Comparison of ENCODE assay signal across 1 cellular context in the genomic region with DNA sequence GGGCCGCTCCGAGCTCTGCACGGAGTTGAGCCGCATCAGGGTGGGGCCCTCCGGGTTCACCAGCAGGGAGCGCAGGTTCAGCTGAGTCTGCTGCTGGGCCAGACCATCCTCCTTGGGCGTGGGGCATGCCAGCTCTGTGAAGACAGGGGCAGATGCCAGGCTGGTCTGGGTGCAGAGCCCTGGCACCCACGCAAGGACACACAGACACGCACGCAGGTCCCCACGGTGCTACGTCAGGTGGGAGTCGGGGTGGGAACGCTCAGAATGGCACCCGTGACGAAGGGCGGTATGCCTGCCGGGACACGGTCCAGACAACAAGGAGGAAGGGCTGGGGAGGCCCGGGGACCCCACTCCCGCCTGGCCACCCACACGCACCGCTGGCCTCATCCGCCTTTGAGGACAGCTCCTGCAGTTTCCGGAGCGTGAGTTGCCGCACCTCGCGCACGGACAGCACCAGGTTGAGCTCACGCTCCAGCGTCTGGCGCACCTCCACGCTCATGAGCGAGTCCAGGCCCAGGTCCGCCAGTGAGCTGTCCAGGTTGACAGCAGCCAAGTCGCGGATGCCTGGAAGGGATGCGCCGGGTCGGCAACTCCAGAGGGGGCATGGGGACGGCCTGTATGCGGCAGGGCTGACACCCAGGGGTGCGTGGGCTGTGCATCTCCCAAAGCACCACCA.
TF ChIP-seq lines count a peak whose summit lies in the region.

No MANE protein-coding gene starts in this region.

TF ChIP-seq in HepG2, 621 proteins besides CTCF, POLR2A, EP300 and RAD21 (continued from another document):
- TF ChIP-seq, protein P1, sequence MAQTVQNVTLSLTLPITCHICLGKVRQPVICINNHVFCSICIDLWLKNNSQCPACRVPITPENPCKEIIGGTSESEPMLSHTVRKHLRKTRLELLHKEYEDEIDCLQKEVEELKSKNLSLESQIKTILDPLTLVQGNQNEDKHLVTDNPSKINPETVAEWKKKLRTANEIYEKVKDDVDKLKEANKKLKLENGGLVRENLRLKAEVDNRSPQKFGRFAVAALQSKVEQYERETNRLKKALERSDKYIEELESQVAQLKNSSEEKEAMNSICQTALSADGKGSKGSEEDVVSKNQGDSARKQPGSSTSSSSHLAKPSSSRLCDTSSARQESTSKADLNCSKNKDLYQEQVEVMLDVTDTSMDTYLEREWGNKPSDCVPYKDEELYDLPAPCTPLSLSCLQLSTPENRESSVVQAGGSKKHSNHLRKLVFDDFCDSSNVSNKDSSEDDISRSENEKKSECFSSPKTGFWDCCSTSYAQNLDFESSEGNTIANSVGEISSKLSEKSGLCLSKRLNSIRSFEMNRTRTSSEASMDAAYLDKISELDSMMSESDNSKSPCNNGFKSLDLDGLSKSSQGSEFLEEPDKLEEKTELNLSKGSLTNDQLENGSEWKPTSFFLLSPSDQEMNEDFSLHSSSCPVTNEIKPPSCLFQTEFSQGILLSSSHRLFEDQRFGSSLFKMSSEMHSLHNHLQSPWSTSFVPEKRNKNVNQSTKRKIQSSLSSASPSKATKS (CRISPR knock-in tag; IDR thresholded peaks at IDR 0.05): no peak
- no peak for TF ChIP-seq KDM3A (CRISPR knock-in tag; IDR thresholded peaks at IDR 0.05; ENCODE audit: low read depth)
- TF ChIP-seq ZNF543 (CRISPR knock-in tag; IDR thresholded peaks at IDR 0.05): no peak
- no peak for TF ChIP-seq STAT5B (CRISPR knock-in tag; IDR thresholded peaks at IDR 0.05)
- TF ChIP-seq, protein P2, sequence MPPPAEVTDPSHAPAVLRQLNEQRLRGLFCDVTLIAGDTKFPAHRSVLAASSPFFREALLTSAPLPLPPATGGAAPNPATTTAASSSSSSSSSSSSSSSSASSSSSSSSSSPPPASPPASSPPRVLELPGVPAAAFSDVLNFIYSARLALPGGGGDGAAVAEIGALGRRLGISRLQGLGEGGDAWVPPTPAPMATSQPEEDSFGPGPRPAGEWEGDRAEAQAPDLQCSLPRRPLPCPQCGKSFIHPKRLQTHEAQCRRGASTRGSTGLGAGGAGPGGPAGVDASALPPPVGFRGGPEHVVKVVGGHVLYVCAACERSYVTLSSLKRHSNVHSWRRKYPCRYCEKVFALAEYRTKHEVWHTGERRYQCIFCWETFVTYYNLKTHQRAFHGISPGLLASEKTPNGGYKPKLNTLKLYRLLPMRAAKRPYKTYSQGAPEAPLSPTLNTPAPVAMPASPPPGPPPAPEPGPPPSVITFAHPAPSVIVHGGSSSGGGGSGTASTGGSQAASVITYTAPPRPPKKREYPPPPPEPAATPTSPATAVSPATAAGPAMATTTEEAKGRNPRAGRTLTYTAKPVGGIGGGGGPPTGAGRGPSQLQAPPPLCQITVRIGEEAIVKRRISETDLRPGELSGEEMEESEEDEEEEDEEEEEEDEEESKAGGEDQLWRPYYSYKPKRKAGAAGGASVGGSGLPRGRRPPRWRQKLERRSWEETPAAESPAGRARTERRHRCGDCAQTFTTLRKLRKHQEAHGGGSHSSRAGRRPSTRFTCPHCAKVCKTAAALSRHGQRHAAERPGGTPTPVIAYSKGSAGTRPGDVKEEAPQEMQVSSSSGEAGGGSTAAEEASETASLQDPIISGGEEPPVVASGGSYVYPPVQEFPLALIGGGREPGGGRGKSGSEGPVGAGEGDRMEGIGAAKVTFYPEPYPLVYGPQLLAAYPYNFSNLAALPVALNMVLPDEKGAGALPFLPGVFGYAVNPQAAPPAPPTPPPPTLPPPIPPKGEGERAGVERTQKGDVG (CRISPR knock-in tag; IDR thresholded peaks at IDR 0.05; ENCODE audit: borderline replicate concordance): peak; percentile 34; the same call in 1 of the 2 replicates
- TF ChIP-seq ZNF382 (CRISPR knock-in tag; IDR thresholded peaks at IDR 0.05; ENCODE audit: borderline replicate concordance): no peak
- TF ChIP-seq, protein P3, sequence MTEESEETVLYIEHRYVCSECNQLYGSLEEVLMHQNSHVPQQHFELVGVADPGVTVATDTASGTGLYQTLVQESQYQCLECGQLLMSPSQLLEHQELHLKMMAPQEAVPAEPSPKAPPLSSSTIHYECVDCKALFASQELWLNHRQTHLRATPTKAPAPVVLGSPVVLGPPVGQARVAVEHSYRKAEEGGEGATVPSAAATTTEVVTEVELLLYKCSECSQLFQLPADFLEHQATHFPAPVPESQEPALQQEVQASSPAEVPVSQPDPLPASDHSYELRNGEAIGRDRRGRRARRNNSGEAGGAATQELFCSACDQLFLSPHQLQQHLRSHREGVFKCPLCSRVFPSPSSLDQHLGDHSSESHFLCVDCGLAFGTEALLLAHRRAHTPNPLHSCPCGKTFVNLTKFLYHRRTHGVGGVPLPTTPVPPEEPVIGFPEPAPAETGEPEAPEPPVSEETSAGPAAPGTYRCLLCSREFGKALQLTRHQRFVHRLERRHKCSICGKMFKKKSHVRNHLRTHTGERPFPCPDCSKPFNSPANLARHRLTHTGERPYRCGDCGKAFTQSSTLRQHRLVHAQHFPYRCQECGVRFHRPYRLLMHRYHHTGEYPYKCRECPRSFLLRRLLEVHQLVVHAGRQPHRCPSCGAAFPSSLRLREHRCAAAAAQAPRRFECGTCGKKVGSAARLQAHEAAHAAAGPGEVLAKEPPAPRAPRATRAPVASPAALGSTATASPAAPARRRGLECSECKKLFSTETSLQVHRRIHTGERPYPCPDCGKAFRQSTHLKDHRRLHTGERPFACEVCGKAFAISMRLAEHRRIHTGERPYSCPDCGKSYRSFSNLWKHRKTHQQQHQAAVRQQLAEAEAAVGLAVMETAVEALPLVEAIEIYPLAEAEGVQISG (CRISPR knock-in tag; IDR thresholded peaks at IDR 0.05): no peak
- TF ChIP-seq CBX2 (IDR thresholded peaks at IDR 0.05; ENCODE audit: low read depth, low read length): no peak
- TF ChIP-seq CBX2 (CRISPR knock-in tag; IDR thresholded peaks at IDR 0.05; ENCODE audit: low read depth): no peak
- peak; percentile 13; the same call in 1 of the 2 replicates for TF ChIP-seq HOXA3 (CRISPR knock-in tag; IDR thresholded peaks at IDR 0.05)
- TF ChIP-seq, protein P4, sequence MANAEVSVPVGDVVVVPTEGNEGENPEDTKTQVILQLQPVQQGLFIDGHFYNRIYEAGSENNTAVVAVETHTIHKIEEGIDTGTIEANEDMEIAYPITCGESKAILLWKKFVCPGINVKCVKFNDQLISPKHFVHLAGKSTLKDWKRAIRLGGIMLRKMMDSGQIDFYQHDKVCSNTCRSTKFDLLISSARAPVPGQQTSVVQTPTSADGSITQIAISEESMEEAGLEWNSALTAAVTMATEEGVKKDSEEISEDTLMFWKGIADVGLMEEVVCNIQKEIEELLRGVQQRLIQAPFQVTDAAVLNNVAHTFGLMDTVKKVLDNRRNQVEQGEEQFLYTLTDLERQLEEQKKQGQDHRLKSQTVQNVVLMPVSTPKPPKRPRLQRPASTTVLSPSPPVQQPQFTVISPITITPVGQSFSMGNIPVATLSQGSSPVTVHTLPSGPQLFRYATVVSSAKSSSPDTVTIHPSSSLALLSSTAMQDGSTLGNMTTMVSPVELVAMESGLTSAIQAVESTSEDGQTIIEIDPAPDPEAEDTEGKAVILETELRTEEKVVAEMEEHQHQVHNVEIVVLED (CRISPR knock-in tag; IDR thresholded peaks at IDR 0.05; ENCODE audit: borderline replicate concordance): no peak
